ENCODE assay signal across 9 cellular contexts in the genomic region with DNA sequence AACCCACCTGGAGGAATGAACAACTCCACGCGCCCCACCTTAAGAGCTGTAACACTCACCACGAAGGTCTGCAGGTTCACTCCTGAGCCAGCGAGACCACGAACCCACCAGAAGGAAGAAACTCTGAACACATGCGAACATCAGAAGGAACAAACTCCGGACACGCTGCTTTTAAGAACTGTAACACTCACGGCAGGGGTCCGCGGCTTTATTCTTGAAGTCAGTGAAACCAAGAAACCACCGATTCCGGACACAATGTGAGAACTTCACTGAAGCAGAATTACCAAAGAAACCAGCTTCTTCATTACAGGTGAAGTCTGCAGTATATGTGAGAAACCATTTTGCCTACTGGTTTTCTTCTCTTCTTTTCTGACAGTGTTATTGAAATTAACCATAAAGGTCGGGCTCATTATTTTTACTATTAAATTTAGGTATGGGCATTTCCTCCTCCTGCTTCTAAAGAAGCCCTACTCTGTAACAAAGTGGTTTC.
"Had no signal": no experiment of that assay in that cellular context is flagged by ENCODE, and none has a peak within 500 bp of the region (broad histone marks: within the 10 kb centered on the region; RNA-seq: fewer than 3 reads in every experiment).

No MANE protein-coding gene starts in this region.

- H3K27ac Mint-ChIP-seq: HFFc6 had no signal

- H3K9me3 ChIP-seq: HAP-1 had no signal

- H2AFZ ChIP-seq: GM23248 had no signal

- H3K36me3 ChIP-seq: HAP-1 had no signal

- H3K4me2 ChIP-seq: KMS-11 had no signal

- ATAC-seq: HCT116 had no signal

- H3K9ac ChIP-seq: GM23248, KMS-11 had no signal

- H3K27ac ChIP-seq: GM23248, KMS-11 had no signal

- H3K4me1 ChIP-seq: HAP-1 had no signal

- DNase-seq: GM23248, GOT3, H7, HFFc6, IMR-90, KBM-7 had no signal

- H3K4me3 Mint-ChIP-seq: HFFc6 had no signal

- H3K4me3 ChIP-seq: GM23248, HAP-1 had no signal
